ENCODE assay signal across 22 cellular contexts in the genomic region with DNA sequence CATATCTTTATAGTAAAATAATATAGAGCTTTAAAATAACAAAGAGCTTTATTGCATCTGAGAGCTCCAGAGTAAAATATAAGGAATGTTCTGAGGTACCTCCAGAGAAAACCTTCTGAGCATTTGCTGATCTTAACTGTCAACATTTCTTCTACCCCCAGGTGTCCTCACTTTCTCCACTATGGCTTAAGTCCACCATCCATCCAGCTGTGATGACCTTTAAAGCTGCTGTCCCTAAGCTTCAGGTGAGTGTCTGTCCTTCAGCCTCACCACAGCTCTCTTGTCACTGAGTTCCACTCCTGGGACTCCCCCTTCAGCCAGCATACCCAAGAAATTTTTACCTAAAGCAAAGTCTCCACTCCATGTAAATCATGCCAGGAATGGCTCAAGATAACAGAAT.
DNase-seq lines count a peak whose midpoint lies in the region; ATAC-seq and TF ChIP-seq lines count a peak whose summit lies in the region.
"Had no signal": no experiment of that assay in that cellular context is flagged by ENCODE, and none has a peak within 500 bp of the region (broad histone marks: within the 10 kb centered on the region; RNA-seq: fewer than 3 reads in every experiment).

No MANE protein-coding gene starts in this region.

- H3K4me3 Mint-ChIP-seq in H9 (no peak overlapping the region), chondrocyte (ENCODE audit: unreplicated experiment) (no peak overlapping the region)

- H3K36me3 ChIP-seq in MM.1S (replicated peaks; ENCODE audit: insufficient read depth, low read length), result no peaks in the 10 kb centered on the region
- H3K36me3 ChIP-seq in mesendoderm (ENCODE audit: control insufficient read depth, insufficient read depth, low read length), result no peaks in the 10 kb centered on the region
- H3K36me3 ChIP-seq: BE2C had no signal

- no peaks in the 10 kb centered on the region for H3K79me2 ChIP-seq in H9 (ENCODE audit: insufficient read depth, low read length)
- H3K79me2 ChIP-seq in MM.1S (ENCODE audit: low read length), result peaks cover 26% of the 10 kb centered on the region
- no peaks in the 10 kb centered on the region for H3K79me2 ChIP-seq in mesendoderm (ENCODE audit: control insufficient read depth, insufficient read depth, low read length)

- H3K9me3 Mint-ChIP-seq in H9 (no peaks in the 10 kb centered on the region), chondrocyte (ENCODE audit: low read depth) (no peaks in the 10 kb centered on the region)

- H3K36me3 Mint-ChIP-seq in H9 (ENCODE audit: insufficient read depth in 1 of 3, low read depth in 3 of 3) (no peaks in the 10 kb centered on the region; a peak in 1 of 7 replicates), chondrocyte (ENCODE audit: low read depth) (no peaks in the 10 kb centered on the region)

- TF ChIP-seq CTCF in H9 (conservative IDR thresholded peaks at IDR 0.05) (peak; percentile 32; the same call in 2 of the 3 replicates), MM.1S (IDR thresholded peaks at IDR 0.05; ENCODE audit: low read length) (peak; percentile 19), chondrocyte (IDR thresholded peaks at IDR 0.05) (peak; percentile 17)

- H3K4me1 Mint-ChIP-seq in H9, result 0 out of 4 replicates have a peak, but pooled peaks cover 0 to 2% of the 10 kb centered on the region in 2 experiments
- no peaks in the 10 kb centered on the region for H3K4me1 Mint-ChIP-seq in chondrocyte (ENCODE audit: low read depth)

- H2AFZ ChIP-seq in H9 (ENCODE audit: low read length) (no peak overlapping the region), MM.1S (ENCODE audit: low read length) (no peak overlapping the region)

- no peaks in the 10 kb centered on the region for H4K20me1 ChIP-seq in H9 (ENCODE audit: control insufficient read depth, insufficient read depth, insufficient read length)
- no peaks in the 10 kb centered on the region for H4K20me1 ChIP-seq in MM.1S (ENCODE audit: insufficient read depth, low read length)

- H3K23me2 ChIP-seq in H9 (ENCODE audit: insufficient read length, low read depth, low read length, poor library complexity, severe bottlenecking), result no peaks in the 10 kb centered on the region

- DNase-seq in H9, result no peak
- DNase-seq in MM.1S, result no peak
- DNase-seq in chondrocyte (ENCODE audit: low spot score), result no peak
- peak; percentile 32 for DNase-seq in mesendoderm
- DNase-seq in stimulated activated naive CD8-positive, alpha-beta T cell treated with anti-CD3 and anti-CD28 coated beads, Interleukin-15, Interleukin-2, amounts not matched to agents 100 U/mL and 50 U/mL, for 24 hours, result no peak
- no peak for DNase-seq in NCI-H2196 (lab: John Stamatoyannopoulos, UW; ENCODE audit: unreplicated experiment)
- DNase-seq in right cardiac atrium, result no peak
- DNase-seq: BE2C, DND-41, KG1, NCI-H1092 treated with DMSO at 0.1 percent for 48 hours, NCI-H1436 treated with DMSO at 0.1 percent for 48 hours, NCI-H1930, NCI-H226, NCI-H510A treated with DMSO at 0.1 percent for 48 hours, NCI-H774, PC-3, RPMI8226, SHP77 treated with DMSO at 0.1 percent for 48 hours, SW 1271 had no signal

- H3T11ph ChIP-seq in H9 (ENCODE audit: low read length), result no peak overlapping the region

- H3K56ac ChIP-seq in H9 (ENCODE audit: insufficient read length, low read depth, low read length), result no peak overlapping the region
- no peak overlapping the region for H3K56ac ChIP-seq in mesendoderm (ENCODE audit: low read length)

- no peak overlapping the region for H4K8ac ChIP-seq in H9 (replicated peaks; ENCODE audit: insufficient read length, low read depth, low read length)
- no peak overlapping the region for H4K8ac ChIP-seq in mesendoderm (ENCODE audit: low read depth, low read length)

- H3K27me3 Mint-ChIP-seq in H9 (ENCODE audit: low read depth), result peaks cover 2% of the 10 kb centered on the region; the same call in 1 of the 2 replicates
- H3K27me3 Mint-ChIP-seq in chondrocyte (ENCODE audit: low read depth), result peaks cover 59% of the 10 kb centered on the region

- no peaks in the 10 kb centered on the region for H3K4me1 ChIP-seq in H9 (ENCODE audit: insufficient read depth, low read length)
- H3K4me1 ChIP-seq in MM.1S (ENCODE audit: low read length), result no peaks in the 10 kb centered on the region; the same call in 1 of the 2 replicates
- no peaks in the 10 kb centered on the region for H3K4me1 ChIP-seq in mesendoderm (ENCODE audit: control insufficient read depth, low read depth, low read length)
- no peaks in the 10 kb centered on the region for H3K4me1 ChIP-seq in right cardiac atrium (ENCODE audit: control insufficient read depth, insufficient read depth, low read length)
- H3K4me1 ChIP-seq: BE2C had no signal

- H3K79me1 ChIP-seq in H9 (ENCODE audit: insufficient read depth, low read depth, low read length, poor library complexity, severe bottlenecking), result no peaks in the 10 kb centered on the region
- no peaks in the 10 kb centered on the region for H3K79me1 ChIP-seq in mesendoderm (ENCODE audit: low read length)

- H3F3A ChIP-seq in MM.1S (ENCODE audit: insufficient read depth, low read length), result no peaks in the 10 kb centered on the region

- no peak overlapping the region for H2BK20ac ChIP-seq in H9 (ENCODE audit: low read depth, low read length, poor library complexity, severe bottlenecking)

- no peaks in the 10 kb centered on the region for H3K9me3 ChIP-seq in H9 (ENCODE audit: control insufficient read depth, low read depth, low read length)
- no peaks in the 10 kb centered on the region for H3K9me3 ChIP-seq in MM.1S (replicated peaks; ENCODE audit: insufficient read depth, low read length)
- H3K9me3 ChIP-seq in right cardiac atrium (ENCODE audit: control insufficient read depth, low read length), result no peaks in the 10 kb centered on the region
- H3K9me3 ChIP-seq: BE2C had no signal

- H3K4me3 ChIP-seq in MM.1S (ENCODE audit: low read length) (no peak overlapping the region), mesendoderm (ENCODE audit: low read length) (no peak overlapping the region), right cardiac atrium (ENCODE audit: low read length) (no peak overlapping the region)
- H3K4me3 ChIP-seq: SK-N-MC had no signal

- H3K14ac ChIP-seq in H9 (ENCODE audit: insufficient read depth, low read length), result no peak overlapping the region

- H3K9ac ChIP-seq in H9 (ENCODE audit: extremely low read depth, insufficient read length, low read length), result no peak overlapping the region
- H3K9ac ChIP-seq in MM.1S (ENCODE audit: low read length), result no peak overlapping the region
- no peak overlapping the region for H3K9ac ChIP-seq in mesendoderm (ENCODE audit: low read length)

- H3K27me3 ChIP-seq in H9 (ENCODE audit: insufficient read depth, low read length) (no peaks in the 10 kb centered on the region), MM.1S (replicated peaks; ENCODE audit: insufficient read depth, low read length) (no peaks in the 10 kb centered on the region), mesendoderm (ENCODE audit: insufficient read depth, low read length, poor library complexity) (no peaks in the 10 kb centered on the region), right cardiac atrium (ENCODE audit: control insufficient read depth, insufficient read depth) (no peaks in the 10 kb centered on the region)
- H3K27me3 ChIP-seq: BE2C had no signal

- H3K4me2 ChIP-seq in H9 (ENCODE audit: insufficient read depth, insufficient read length, low read length) (no peak overlapping the region), MM.1S (ENCODE audit: low read depth, low read length) (no peak overlapping the region), mesendoderm (ENCODE audit: low read length) (no peak overlapping the region)

- H3K9me2 ChIP-seq in MM.1S (replicated peaks; ENCODE audit: insufficient read depth, low read length), result no peaks in the 10 kb centered on the region

- H4K5ac ChIP-seq in H9 (ENCODE audit: insufficient read length, low read depth, low read length) (no peak overlapping the region), mesendoderm (ENCODE audit: low read length) (no peak overlapping the region)

- H2BK5ac ChIP-seq in H9 (ENCODE audit: insufficient read length, low read length) (no peak overlapping the region), mesendoderm (ENCODE audit: low read length) (no peak overlapping the region)

- H3K23ac ChIP-seq in H9 (ENCODE audit: insufficient read length, low read depth, low read length) (no peak overlapping the region), mesendoderm (ENCODE audit: low read length) (no peak overlapping the region)

- no peak overlapping the region for H2BK120ac ChIP-seq in H9 (ENCODE audit: low read depth, low read length, poor library complexity, severe bottlenecking)
- H2BK120ac ChIP-seq in mesendoderm (ENCODE audit: low read depth, low read length), result no peak overlapping the region

- intact Hi-C loops in right cardiac atrium (cut with DNase I), result no loop called here

- H2AK5ac ChIP-seq in H9 (ENCODE audit: insufficient read length, low read length), result no peak overlapping the region
- H2AK5ac ChIP-seq in mesendoderm (ENCODE audit: low read length), result no peak overlapping the region

- no peak overlapping the region for H4K91ac ChIP-seq in H9 (ENCODE audit: insufficient read length, low read depth, low read length)

- no peak for ATAC-seq in stimulated activated naive CD8-positive, alpha-beta T cell treated with anti-CD3 and anti-CD28 coated beads, Interleukin-15, Interleukin-2, amounts not matched to agents 100 U/mL and 50 U/mL, for 24 hours
- ATAC-seq in right cardiac atrium, result no peak
- no peak for ATAC-seq in GM18861 (IDR thresholded peaks at IDR 0.05; ENCODE audit: unreplicated experiment)
- ATAC-seq: PC-3 had no signal

- H2BK12ac ChIP-seq in H9 (ENCODE audit: insufficient read length, low read depth, low read length), result no peak overlapping the region

- H2BK15ac ChIP-seq in H9 (ENCODE audit: low read depth, low read length) (no peak overlapping the region), mesendoderm (replicated peaks; ENCODE audit: low read depth) (no peak overlapping the region)

- no peak overlapping the region for H3K27ac ChIP-seq in H9 (ENCODE audit: insufficient read length, low read depth, low read length)
- H3K27ac ChIP-seq in MM.1S (ENCODE audit: low read length), result no peak overlapping the region
- H3K27ac ChIP-seq in mesendoderm (ENCODE audit: low read depth, low read length), result no peak overlapping the region
- no peak overlapping the region for H3K27ac ChIP-seq in right cardiac atrium (ENCODE audit: low read length)
- H3K27ac ChIP-seq: SK-N-MC had no signal

- no peak overlapping the region for H3K27ac Mint-ChIP-seq in H9
- no peak overlapping the region for H3K27ac Mint-ChIP-seq in chondrocyte (ENCODE audit: unreplicated experiment)

- H3K4ac ChIP-seq in H9 (ENCODE audit: low read depth, low read length) (no peak overlapping the region), mesendoderm (ENCODE audit: low read depth, low read length) (no peak overlapping the region)

- no peak overlapping the region for H3K18ac ChIP-seq in H9 (ENCODE audit: insufficient read length, low read depth, low read length)
- no peak overlapping the region for H3K18ac ChIP-seq in mesendoderm (ENCODE audit: low read length)
